In genomic region chr2:197548582-197548981, GRCh38 we compare ENCODE assay signal across 22 cellular contexts. TPM values are rescaled to one million over a fixed set of nuclear protein-coding genes. Genes with fewer than 3 reads are reported as not detected.
A peak's percentile ranks its signal among the peaks of the same experiment; 100 is the strongest.
DNase-seq lines count a peak whose midpoint lies in the region; ATAC-seq, FAIRE-seq and TF ChIP-seq lines count a peak whose summit lies in the region.
"Had no signal": no experiment of that assay in that cellular context is flagged by ENCODE, and none has a peak within 500 bp of the region (broad histone marks: within the 10 kb centered on the region; RNA-seq: fewer than 3 reads in every experiment).

No MANE protein-coding gene starts in this region.

- H4K20me1 ChIP-seq in HepG2 (ENCODE audit: insufficient read depth, low read length): no peaks in the 10 kb centered on the region

- H3K9me3 ChIP-seq in T-helper 17 cell (ENCODE audit: control insufficient read depth, low read length, poor library complexity, severe bottlenecking) (no peaks in the 10 kb centered on the region), HepG2 (ENCODE audit: low read length) (no peaks in the 10 kb centered on the region)
- H3K9me3 ChIP-seq: BLaER1, Caco-2 had no signal

- no peaks in the 10 kb centered on the region for H3K27me3 ChIP-seq in HepG2 (ENCODE audit: control insufficient read depth in 1 of 2, insufficient read depth in 2 of 2, low read length in 2 of 2)
- H3K27me3 ChIP-seq: BLaER1 had no signal

- H3K9ac ChIP-seq in HepG2 (ENCODE audit: insufficient read depth, low read depth, low read length): no peak overlapping the region
- H3K9ac ChIP-seq: BLaER1 had no signal

- no peak overlapping the region for H3K27ac ChIP-seq in HepG2 (ENCODE audit: extremely low read length, insufficient read depth, low read length)
- H3K27ac ChIP-seq: 22Rv1, BLaER1, C4-2B had no signal

- no peak overlapping the region for H3K4me3 ChIP-seq in HepG2 (replicated peaks in 1 of 3; ENCODE audit: insufficient read depth in 1 of 3, low read depth in 2 of 3, low read length in 3 of 3)
- H3K4me3 ChIP-seq: BLaER1, GM23338 had no signal

- H3K4me1 ChIP-seq in HepG2 (ENCODE audit: insufficient read depth, low read length): peaks cover 7% of the 10 kb centered on the region; the same call in 1 of the 2 replicates
- H3K4me1 ChIP-seq: BLaER1, Caco-2 had no signal

- intact Hi-C loops in HepG2 (cut with micrococcal nuclease; ENCODE audit: unreplicated experiment): no loop called here

- H3K4me2 ChIP-seq in HepG2 (ENCODE audit: low read depth, low read length): no peak overlapping the region
- H3K4me2 ChIP-seq: BLaER1, GM23338 had no signal

- peaks cover 3% of the 10 kb centered on the region for H3K4me1 Mint-ChIP-seq in activated T-cell treated with anti-CD3 and anti-CD28 coated beads, Interleukin-2, amount 50 U/mL, for 24 hours (ENCODE audit: low read depth)
- peaks cover 2% of the 10 kb centered on the region for H3K4me1 Mint-ChIP-seq in T-helper 17 cell
- H3K4me1 Mint-ChIP-seq: B cell, GM23338, H9 had no signal

- H3K27me3 Mint-ChIP-seq in activated T-cell treated with anti-CD3 and anti-CD28 coated beads, Interleukin-2, amount 50 U/mL, for 24 hours: no peaks in the 10 kb centered on the region
- no peaks in the 10 kb centered on the region for H3K27me3 Mint-ChIP-seq in T-helper 17 cell
- H3K27me3 Mint-ChIP-seq: B cell; CD4-positive, CD25-positive, alpha-beta regulatory T cell had no signal

- no peak for TF ChIP-seq CTCF in HepG2 (CRISPR knock-in tag; IDR thresholded peaks at IDR 0.05)

- peaks cover 5 to 38% of the 10 kb centered on the region in 2 experiments for H3K36me3 ChIP-seq in HepG2 (replicated peaks in 1 of 2; ENCODE audit: control insufficient read depth in 1 of 2, insufficient read depth in 2 of 2, low read length in 2 of 2)

- no peak overlapping the region for H2AFZ ChIP-seq in HepG2 (ENCODE audit: low read length)
- H2AFZ ChIP-seq: GM23338 had no signal

- no TSS peak for BruUV-seq in HepG2 (replicated peaks; lab: Mats Ljungman, UMichigan)

- no peak for DNase-seq in activated T-cell treated with anti-CD3 and anti-CD28 coated beads, Interleukin-2, amount 50 U/mL, for 24 hours
- DNase-seq in activated T-cell treated with anti-CD3 and anti-CD28 coated beads, Interleukin-2, amount 50 U/mL, for 1 hour: no peak
- DNase-seq in T-helper 17 cell: no peak
- DNase-seq in HepG2 (ENCODE audit: low spot score): no peak
- no peak for DNase-seq in dedifferentiated amniotic fluid mesenchymal stem cell (ENCODE audit: extremely low spot score)
- no peak for DNase-seq in NCI-H1105 (lab: John Stamatoyannopoulos, UW)
- DNase-seq: Caco-2; CD4-positive, CD25-positive, alpha-beta regulatory T cell; CD8-positive, alpha-beta T cell; DMS 273 treated with DMSO at 0.1 percent for 48 hours; DMS53; DMS79 treated with DMSO at 0.1 percent for 48 hours; GF-D8; H9 had no signal

- FAIRE-seq in HepG2 (lab: Jason Lieb, UNC): no peak
- FAIRE-seq: GM12891, GM18507 had no signal

- H3K27ac Mint-ChIP-seq in activated T-cell treated with anti-CD3 and anti-CD28 coated beads, Interleukin-2, amount 50 U/mL, for 24 hours: peak overlapping the region; percentile 52
- H3K27ac Mint-ChIP-seq in T-helper 17 cell: peak overlapping the region; percentile 32
- H3K27ac Mint-ChIP-seq: B cell; CD8-positive, alpha-beta T cell; GM23338 had no signal

- no peaks in the 10 kb centered on the region for H3K79me2 ChIP-seq in HepG2 (ENCODE audit: insufficient read depth, low read length)

- no peak for TF ChIP-seq EP300 in HepG2 (IDR thresholded peaks at IDR 0.05; ENCODE audit: low read depth in 2 of 2, low read length in 2 of 2)
- no peak for TF ChIP-seq EP300 in HepG2 (CRISPR knock-in tag; IDR thresholded peaks at IDR 0.05; ENCODE audit: borderline replicate concordance)

- TF ChIP-seq RAD21 in HepG2 (CRISPR knock-in tag; IDR thresholded peaks at IDR 0.05): no peak

- POLR2A ChIA-PET in HepG2 (lab: Yijun Ruan, JAX): interaction anchor here (1.4 to 1.6 kb wide), 2 partner anchors 33 to 96 kb away, joined by 3 to 4 read pairs; partner anchors contain the start of genes COQ10B and MOB4

- H3K4me3 Mint-ChIP-seq in activated T-cell treated with anti-CD3 and anti-CD28 coated beads, Interleukin-2, amount 50 U/mL, for 24 hours: no peak overlapping the region
- H3K4me3 Mint-ChIP-seq in T-helper 17 cell: no peak overlapping the region
- H3K4me3 Mint-ChIP-seq: B cell; CD4-positive, CD25-positive, alpha-beta regulatory T cell; CD8-positive, alpha-beta T cell; GM23338; H9 had no signal

- no peak for ATAC-seq in T-helper 17 cell
- ATAC-seq in HepG2: peak; percentile 65
- ATAC-seq: CD8-positive, alpha-beta T cell; GM23338; HCT116 had no signal

- H3K9me3 Mint-ChIP-seq in activated T-cell treated with anti-CD3 and anti-CD28 coated beads, Interleukin-2, amount 50 U/mL, for 24 hours: no peaks in the 10 kb centered on the region
- H3K9me3 Mint-ChIP-seq: CD4-positive, CD25-positive, alpha-beta regulatory T cell; CD8-positive, alpha-beta T cell; GM23338; H9 had no signal

- TF ChIP-seq POLR2A in HepG2 (IDR thresholded peaks at IDR 0.05; ENCODE audit: insufficient read depth in 1 of 2, low read depth in 2 of 2, low read length in 2 of 2): no peak

- H3K36me3 Mint-ChIP-seq in activated T-cell treated with anti-CD3 and anti-CD28 coated beads, Interleukin-2, amount 50 U/mL, for 24 hours (ENCODE audit: low read depth): peaks cover 83% of the 10 kb centered on the region
- peaks cover 2% of the 10 kb centered on the region for H3K36me3 Mint-ChIP-seq in T-helper 17 cell (ENCODE audit: low read depth)

- 86% methylated on average over 5 of the region's 5 CpGs for WGBS in HepG2 (ENCODE audit: low lambda C conversion rate)

- in situ Hi-C loops in HepG2 (cut with HindIII; ENCODE audit: extremely low pct_ligation_motif_present, low pct_unique_long_range_greater_than_20kb): no loop called here

- CTCF ChIA-PET in HepG2 (lab: Yijun Ruan, JAX; ENCODE audit: low intra/inter-chr PET ratio, low total read pairs): no interaction called here

RNA-seq across cellular contexts. Expression of gene MOB4, which starts 32.7 kb away (rescaled TPM):
- total RNA-seq in T-helper 17 cell: 10 to 100 TPM; 16.3 to 28.9 TPM
- total RNA-seq in HepG2 (2016; rRNA removed; fragmentation: Illumina TruSeq; extraction: Trizol): 38.6 and 68.3 TPM in 2 replicates
- total RNA-seq in HepG2 (2016; cell fraction: cytosol; rRNA removed; fragmentation: Illumina TruSeq; extraction: Trizol; ENCODE audit: low read depth): 9.3 and 12.1 TPM in 2 replicates
- 40.9 and 72.6 TPM in 2 replicates for total RNA-seq in HepG2 (2016; cell fraction: insoluble cytoplasmic fraction; rRNA removed; fragmentation: Illumina TruSeq; extraction: Trizol)
- 18.9 and 19.0 TPM in 2 replicates for total RNA-seq in HepG2 (2016; cell fraction: membrane; rRNA removed; fragmentation: Illumina TruSeq; extraction: Trizol)
- 24.2 and 27.0 TPM in 2 replicates for total RNA-seq in HepG2 (2016; cell fraction: nucleus; rRNA removed; fragmentation: Illumina TruSeq; extraction: Trizol)
- polyA plus RNA-seq in HepG2 (2011; rRNA removed): 21.6 and 35.7 TPM in 2 replicates
- 14.7 and 22.7 TPM in 2 replicates for polyA plus RNA-seq in HepG2 (2011; cell fraction: cytosol; rRNA removed)
- polyA plus RNA-seq in HepG2 (2011; cell fraction: nucleus; rRNA removed): 5.7 and 6.8 TPM in 2 replicates
- 35.0 and 42.6 TPM in 2 replicates for polyA plus RNA-seq in HepG2 (2012)
- polyA plus RNA-seq in HepG2 (2016; cell fraction: cytosol; fragmentation: Illumina TruSeq; extraction: Trizol; ENCODE audit: low read depth): 4.4 and 4.5 TPM in 2 replicates
- 81.1 and 90.4 TPM in 2 replicates for polyA plus RNA-seq in HepG2 (2016; cell fraction: insoluble cytoplasmic fraction; fragmentation: Illumina TruSeq; extraction: Trizol; ENCODE audit: low read depth)
- polyA plus RNA-seq in HepG2 (2016; cell fraction: membrane; fragmentation: Illumina TruSeq; extraction: Trizol; ENCODE audit: low read depth): 10.8 and 11.2 TPM in 2 replicates
- 35.1 and 36.4 TPM in 2 replicates for polyA plus RNA-seq in HepG2 (2016; cell fraction: nucleus; fragmentation: Illumina TruSeq; extraction: Trizol; ENCODE audit: insufficient read depth, low read depth)
- polyA minus RNA-seq in HepG2 (2011; rRNA and poly(A)+ RNA removed; ENCODE audit: low replicate concordance): 4.3 and 6.0 TPM in 2 replicates
- polyA minus RNA-seq in HepG2 (2011; cell fraction: cytosol; rRNA and poly(A)+ RNA removed): 19.6 and 25.8 TPM in 2 replicates
- 30.6 and 35.3 TPM in 2 replicates for polyA minus RNA-seq in HepG2 (2011; cell fraction: nucleus; rRNA and poly(A)+ RNA removed)

RNA-seq across cellular contexts. Expression of gene HSPE1, which starts 48.4 kb away (rescaled TPM):
- total RNA-seq in T-helper 17 cell (10 to 100 TPM; 61.3 to 74.6 TPM), HepG2 (2016; rRNA removed; fragmentation: Illumina TruSeq; extraction: Trizol) (823 and 1,040 TPM in 2 replicates)
- total RNA-seq in HepG2 (2016; cell fraction: cytosol; rRNA removed; fragmentation: Illumina TruSeq; extraction: Trizol; ENCODE audit: low read depth): 289 and 312 TPM in 2 replicates
- 818 and 1,177 TPM in 2 replicates for total RNA-seq in HepG2 (2016; cell fraction: insoluble cytoplasmic fraction; rRNA removed; fragmentation: Illumina TruSeq; extraction: Trizol)
- total RNA-seq in HepG2 (2016; cell fraction: membrane; rRNA removed; fragmentation: Illumina TruSeq; extraction: Trizol): 277 and 288 TPM in 2 replicates
- total RNA-seq in HepG2 (2016; cell fraction: nucleus; rRNA removed; fragmentation: Illumina TruSeq; extraction: Trizol): 323 and 352 TPM in 2 replicates
- polyA plus RNA-seq in HepG2 (2011; rRNA removed): 200 and 244 TPM in 2 replicates
- 131 and 201 TPM in 2 replicates for polyA plus RNA-seq in HepG2 (2011; cell fraction: cytosol; rRNA removed)
- polyA plus RNA-seq in HepG2 (2011; cell fraction: nucleus; rRNA removed): 67.1 and 99.6 TPM in 2 replicates
- polyA plus RNA-seq in HepG2 (2012): 555 and 769 TPM in 2 replicates
- 404 and 477 TPM in 2 replicates for polyA plus RNA-seq in HepG2 (2016; cell fraction: cytosol; fragmentation: Illumina TruSeq; extraction: Trizol; ENCODE audit: low read depth)
- 1,596 and 2,077 TPM in 2 replicates for polyA plus RNA-seq in HepG2 (2016; cell fraction: insoluble cytoplasmic fraction; fragmentation: Illumina TruSeq; extraction: Trizol; ENCODE audit: low read depth)
- 353 and 396 TPM in 2 replicates for polyA plus RNA-seq in HepG2 (2016; cell fraction: membrane; fragmentation: Illumina TruSeq; extraction: Trizol; ENCODE audit: low read depth)
- 750 and 786 TPM in 2 replicates for polyA plus RNA-seq in HepG2 (2016; cell fraction: nucleus; fragmentation: Illumina TruSeq; extraction: Trizol; ENCODE audit: insufficient read depth, low read depth)
- 16.5 and 17.8 TPM in 2 replicates for polyA minus RNA-seq in HepG2 (2011; rRNA and poly(A)+ RNA removed; ENCODE audit: low replicate concordance)
- polyA minus RNA-seq in HepG2 (2011; cell fraction: cytosol; rRNA and poly(A)+ RNA removed): 49.8 and 52.9 TPM in 2 replicates
- polyA minus RNA-seq in HepG2 (2011; cell fraction: nucleus; rRNA and poly(A)+ RNA removed): 107 and 118 TPM in 2 replicates

RNA-seq across cellular contexts. Expression of gene HSPD1, which starts 48.9 kb away (rescaled TPM):
- total RNA-seq in T-helper 17 cell (100 to 1,000 TPM; 161 to 182 TPM), HepG2 (2016; rRNA removed; fragmentation: Illumina TruSeq; extraction: Trizol) (2,610 and 3,898 TPM in 2 replicates)
- total RNA-seq in HepG2 (2016; cell fraction: cytosol; rRNA removed; fragmentation: Illumina TruSeq; extraction: Trizol; ENCODE audit: low read depth): 294 and 363 TPM in 2 replicates
- total RNA-seq in HepG2 (2016; cell fraction: insoluble cytoplasmic fraction; rRNA removed; fragmentation: Illumina TruSeq; extraction: Trizol): 2,668 and 3,847 TPM in 2 replicates
- 777 and 956 TPM in 2 replicates for total RNA-seq in HepG2 (2016; cell fraction: membrane; rRNA removed; fragmentation: Illumina TruSeq; extraction: Trizol)
- total RNA-seq in HepG2 (2016; cell fraction: nucleus; rRNA removed; fragmentation: Illumina TruSeq; extraction: Trizol): 1,442 and 1,577 TPM in 2 replicates
- polyA plus RNA-seq in HepG2 (2011; rRNA removed): 541 and 685 TPM in 2 replicates
- 337 and 401 TPM in 2 replicates for polyA plus RNA-seq in HepG2 (2011; cell fraction: cytosol; rRNA removed)
- 282 and 392 TPM in 2 replicates for polyA plus RNA-seq in HepG2 (2011; cell fraction: nucleus; rRNA removed)
- polyA plus RNA-seq in HepG2 (2012): 1,241 and 1,531 TPM in 2 replicates
- 214 and 254 TPM in 2 replicates for polyA plus RNA-seq in HepG2 (2016; cell fraction: cytosol; fragmentation: Illumina TruSeq; extraction: Trizol; ENCODE audit: low read depth)
- 3,105 and 3,208 TPM in 2 replicates for polyA plus RNA-seq in HepG2 (2016; cell fraction: insoluble cytoplasmic fraction; fragmentation: Illumina TruSeq; extraction: Trizol; ENCODE audit: low read depth)
- 499 and 587 TPM in 2 replicates for polyA plus RNA-seq in HepG2 (2016; cell fraction: membrane; fragmentation: Illumina TruSeq; extraction: Trizol; ENCODE audit: low read depth)
- 1,541 and 1,640 TPM in 2 replicates for polyA plus RNA-seq in HepG2 (2016; cell fraction: nucleus; fragmentation: Illumina TruSeq; extraction: Trizol; ENCODE audit: insufficient read depth, low read depth)
- polyA minus RNA-seq in HepG2 (2011; rRNA and poly(A)+ RNA removed; ENCODE audit: low replicate concordance): 396 and 646 TPM in 2 replicates
- 759 and 815 TPM in 2 replicates for polyA minus RNA-seq in HepG2 (2011; cell fraction: cytosol; rRNA and poly(A)+ RNA removed)
- polyA minus RNA-seq in HepG2 (2011; cell fraction: nucleus; rRNA and poly(A)+ RNA removed): 956 and 1,197 TPM in 2 replicates
